ENCODE assay signal across 8 cellular contexts in genomic region chr12:14384783-14385638, GRCh38. TPM values are rescaled to one million over a fixed set of nuclear protein-coding genes. Genes with fewer than 3 reads are reported as not detected.
DNase-seq lines count a peak whose midpoint lies in the region; ATAC-seq and TF ChIP-seq lines count a peak whose summit lies in the region.

No MANE protein-coding gene starts in this region.

- H3K27me3 ChIP-seq in iPS-20b (ENCODE audit: insufficient read depth, low read length) (no peaks in the 10 kb centered on the region), skeletal muscle tissue (ENCODE audit: control insufficient read depth in 3 of 3, insufficient read depth in 3 of 3, low read length in 3 of 3) (no peaks in the 10 kb centered on the region)

- H3K4me1 ChIP-seq in iPS-20b (ENCODE audit: insufficient read depth, low read length) (peaks cover 45% of the 10 kb centered on the region), skeletal muscle tissue (ENCODE audit: control insufficient read depth in 3 of 3, insufficient read depth in 3 of 3, low read length in 3 of 3) (peaks cover 0 to 11% (median 3%) of the 10 kb centered on the region in 3 donors)

- H3K9ac ChIP-seq in iPS-20b (ENCODE audit: low read depth, low read length): peak overlapping the region; percentile 49; the same call in 1 of the 2 replicates
- H3K9ac ChIP-seq in skeletal muscle tissue (ENCODE audit: low read depth in 1 of 3, low read length in 3 of 3): no peak overlapping the region

- H3K4me3 ChIP-seq in iPS-20b (ENCODE audit: low read length) (peak overlapping the region; percentile 45), skeletal muscle tissue (ENCODE audit: low read length in 3 of 3) (peak overlapping the region; percentile 34 to 64 (median 34))

- peak overlapping the region; percentile 92 for H3K27ac Mint-ChIP-seq in MCF 10A (ENCODE audit: low read depth, unreplicated experiment)

- CTCF ChIA-PET in MCF 10A (lab: Yijun Ruan, JAX): interaction anchor here (0.5 to 2.3 kb wide), 14 partner anchors 10 to 418 kb away, joined by 3 to 14 read pairs (median 4); partner anchors contain the start of genes ATF7IP and WBP11

- peaks cover 23% of the 10 kb centered on the region for H3K36me3 Mint-ChIP-seq in MCF 10A (ENCODE audit: insufficient read depth, unreplicated experiment)

- H3K9me3 ChIP-seq in iPS-20b (ENCODE audit: insufficient read depth, low read depth, low read length): no peaks in the 10 kb centered on the region
- H3K9me3 ChIP-seq in skeletal muscle tissue (ENCODE audit: control insufficient read depth in 3 of 3, low read length in 3 of 3): peaks cover 0 to 3% (median 0%) of the 10 kb centered on the region in 3 donors

- DNase-seq in SKM-1 treated with dmso at 0.1 percent for 144 hours (lab: John Stamatoyannopoulos, UW; ENCODE audit: unreplicated experiment): peak; percentile 16
- DNase-seq in SKM-1 (lab: John Stamatoyannopoulos, UW; ENCODE audit: unreplicated experiment): no peak
- peak; percentile 86 for DNase-seq in NCI-H1092 (lab: John Stamatoyannopoulos, UW)
- peak; percentile 15 to 96 (median 53) for DNase-seq in T-helper 1 cell
- DNase-seq in MCF 10A (ENCODE audit: unreplicated experiment): peak; percentile 89

- POLR2A ChIA-PET in MCF 10A (lab: Yijun Ruan, JAX): interaction anchor here (0.6 to 5.4 kb wide), 15 partner anchors 9 to 745 kb away, joined by 3 to 93 read pairs (median 5); partner anchors contain the start of gene ATF7IP

- H3K27ac ChIP-seq in iPS-20b (ENCODE audit: low read length) (peak overlapping the region; percentile 58), skeletal muscle tissue (ENCODE audit: low read depth, low read length) (peak overlapping the region; percentile 33)

- ATAC-seq in HG02588 (IDR thresholded peaks at IDR 0.05; ENCODE audit: unreplicated experiment): peak; percentile 95

- H3K36me3 ChIP-seq in iPS-20b (ENCODE audit: insufficient read depth, low read depth, low read length) (no peaks in the 10 kb centered on the region), skeletal muscle tissue (ENCODE audit: control insufficient read depth in 3 of 3, insufficient read depth in 3 of 3, low read length in 3 of 3) (no peaks in the 10 kb centered on the region)

- H3K27me3 Mint-ChIP-seq in MCF 10A (ENCODE audit: insufficient read depth, unreplicated experiment): no peaks in the 10 kb centered on the region

- TF ChIP-seq CTCF in MCF 10A (IDR thresholded peaks at IDR 0.05; ENCODE audit: unreplicated experiment): no peak

- intact Hi-C loops in MCF 10A (cut with micrococcal nuclease): loop anchor here (1.0 kb wide), 1 partner anchor 9 kb away; no protein-coding TSS in a partner anchor

- H3K4me3 Mint-ChIP-seq in MCF 10A (ENCODE audit: unreplicated experiment): peak overlapping the region; percentile 57

- no peaks in the 10 kb centered on the region for H3K9me3 Mint-ChIP-seq in MCF 10A (ENCODE audit: unreplicated experiment)

- TSS peak; percentile 47 for BruUV-seq in MCF 10A (replicated peaks; lab: Mats Ljungman, UMichigan)

- H3K4me1 Mint-ChIP-seq in MCF 10A (ENCODE audit: insufficient read depth, unreplicated experiment): peaks cover 6% of the 10 kb centered on the region

RNA-seq across cellular contexts. Expression of gene ATF7IP, which starts 19.5 kb away (rescaled TPM):
- 29.4 and 33.1 TPM in 2 replicates for total RNA-seq in MCF 10A (2022)
- total RNA-seq in skeletal muscle tissue: 32.9 TPM
